ENCODE assay signal across 13 cellular contexts in the genomic region with DNA sequence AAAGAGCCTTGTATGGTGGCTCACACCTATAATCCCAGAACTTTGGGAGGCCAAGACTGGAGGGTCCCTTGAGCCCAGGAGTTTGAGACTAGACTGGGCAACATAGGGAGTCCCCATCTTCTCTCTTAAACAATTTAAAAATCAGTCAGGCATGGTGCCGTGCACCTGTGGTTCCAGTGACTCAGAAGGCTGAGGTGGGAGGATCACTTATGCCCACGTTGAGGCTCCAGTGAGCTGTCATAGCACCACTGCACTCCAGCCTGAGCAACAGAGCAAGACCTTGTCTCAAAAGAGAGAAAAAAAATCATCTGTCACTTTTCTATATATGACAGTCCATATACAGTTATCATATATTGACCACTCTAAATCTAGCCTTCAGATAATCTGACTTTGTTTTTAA.
DNase-seq lines count a peak whose midpoint lies in the region; ATAC-seq and TF ChIP-seq lines count a peak whose summit lies in the region.
"Had no signal": no experiment of that assay in that cellular context is flagged by ENCODE, and none has a peak within 500 bp of the region (broad histone marks: within the 10 kb centered on the region; RNA-seq: fewer than 3 reads in every experiment).

No MANE protein-coding gene starts in this region.

- no TSS peak for BruUV-seq in OCI-LY7 (replicated peaks; lab: Mats Ljungman, UMichigan)

- POLR2A ChIA-PET in OCI-LY7 (lab: Charles Lee): no interaction called here

- peak overlapping the region; percentile 42 for H3K4me2 ChIP-seq in OCI-LY7 (ENCODE audit: low read length)
- H3K4me2 ChIP-seq: BLaER1 treated with 17β-estradiol and CSF1 and Interleukin-3, amounts not matched to agents 10 nM and 100 nM had no signal

- H3K4me1 ChIP-seq in OCI-LY7 (ENCODE audit: insufficient read depth, low read length, poor library complexity, severe bottlenecking): peaks cover 21% of the 10 kb centered on the region

- H3K79me2 ChIP-seq in OCI-LY7 (ENCODE audit: insufficient read depth, low read depth, low read length): no peaks in the 10 kb centered on the region

- CTCF ChIA-PET in OCI-LY7 (lab: Charles Lee; ENCODE audit: unreplicated experiment): no interaction called here

- ATAC-seq in GM18505 (IDR thresholded peaks at IDR 0.05; ENCODE audit: unreplicated experiment) (peak; percentile 90), GM21717 (IDR thresholded peaks at IDR 0.05; ENCODE audit: unreplicated experiment) (peak; percentile 61), HG03097 (IDR thresholded peaks at IDR 0.05; ENCODE audit: low FRiP score, unreplicated experiment) (no peak), SK-N-SH treated with all-trans-retinoic acid at 6 μM for 48 hours (no peak)

- intact Hi-C loops in OCI-LY7 (cut with micrococcal nuclease; ENCODE audit: unreplicated experiment): loop anchor here (5.0 to 10.0 kb wide), 3 partner anchors 270 to 1480 kb away; no protein-coding TSS in a partner anchor

- H3K27ac ChIP-seq in OCI-LY7 (ENCODE audit: low read depth, low read length, poor library complexity, severe bottlenecking) (peak overlapping the region; percentile 36), layer of hippocampus (ENCODE audit: low read depth, low read length) (peak overlapping the region; percentile 94)
- H3K27ac ChIP-seq: BLaER1 treated with 17β-estradiol and CSF1 and Interleukin-3, amounts not matched to agents 10 nM and 100 nM had no signal

- no peaks in the 10 kb centered on the region for H3K27me3 ChIP-seq in layer of hippocampus (ENCODE audit: control insufficient read depth, insufficient read depth, low read length)
- H3K27me3 ChIP-seq: BLaER1 treated with 17β-estradiol and CSF1 and Interleukin-3, amounts not matched to agents 10 nM and 100 nM had no signal

- peak; percentile 82 for DNase-seq in OCI-LY7 (ENCODE audit: low spot score)
- DNase-seq in pons (ENCODE audit: low spot score): no peak
- DNase-seq: activated CD4-positive, CD25-positive, alpha-beta regulatory T cell treated with anti-CD3 and anti-CD28 coated beads, Interleukin-2, amount 50 U/mL, for 72 hours; foreskin melanocyte; kidney; stimulated activated CD4-positive, alpha-beta T cell treated with anti-CD3 and anti-CD28 coated beads, Interleukin-4, amount 100 ng/mL, for 4 hours; SW 1271 had no signal

- H4K20me1 ChIP-seq in OCI-LY7 (ENCODE audit: insufficient read depth, low read length): no peaks in the 10 kb centered on the region
- H4K20me1 ChIP-seq: BLaER1 treated with 17β-estradiol and CSF1 and Interleukin-3, amounts not matched to agents 10 nM and 100 nM had no signal

- H3K4me3 ChIP-seq in OCI-LY7 (ENCODE audit: low read depth, low read length, poor library complexity, severe bottlenecking): no peak overlapping the region
- H3K4me3 ChIP-seq: BLaER1 treated with 17β-estradiol and CSF1 and Interleukin-3, amounts not matched to agents 10 nM and 100 nM had no signal

- TF ChIP-seq CTCF in OCI-LY7 (conservative IDR thresholded peaks at IDR 0.05; ENCODE audit: low read length): 0 out of 2 replicates have a peak, but pooled peaks have one; percentile 17

- no peaks in the 10 kb centered on the region for H3K36me3 ChIP-seq in OCI-LY7 (ENCODE audit: insufficient read depth, low read length)
- H3K36me3 ChIP-seq: BLaER1 treated with 17β-estradiol and CSF1 and Interleukin-3, amounts not matched to agents 10 nM and 100 nM had no signal

- no peak for TF ChIP-seq POLR2A in GM18505 (IDR thresholded peaks at IDR 0.05; ENCODE audit: borderline replicate concordance, extremely low read depth, insufficient read depth, insufficient read length)

- H3K9me2 ChIP-seq in OCI-LY7 (ENCODE audit: insufficient read depth, low read length): no peaks in the 10 kb centered on the region

- H2AFZ ChIP-seq in OCI-LY7 (ENCODE audit: low read length): peak overlapping the region; percentile 45; the same call in 1 of the 2 replicates

- no peaks in the 10 kb centered on the region for H3K9me3 ChIP-seq in OCI-LY7 (ENCODE audit: low read length)

TF ChIP-seq in SK-N-SH treated with all-trans-retinoic acid at 6 μM for 48 hours, 23 proteins besides CTCF, POLR2A, EP300 and RAD21:
- TF ChIP-seq TCF4 (CRISPR knock-in tag; IDR thresholded peaks at IDR 0.05; ENCODE audit: borderline replicate concordance) (no peak), TOX (CRISPR knock-in tag; IDR thresholded peaks at IDR 0.05; ENCODE audit: borderline replicate concordance) (no peak)
- TF ChIP-seq, protein P1, sequence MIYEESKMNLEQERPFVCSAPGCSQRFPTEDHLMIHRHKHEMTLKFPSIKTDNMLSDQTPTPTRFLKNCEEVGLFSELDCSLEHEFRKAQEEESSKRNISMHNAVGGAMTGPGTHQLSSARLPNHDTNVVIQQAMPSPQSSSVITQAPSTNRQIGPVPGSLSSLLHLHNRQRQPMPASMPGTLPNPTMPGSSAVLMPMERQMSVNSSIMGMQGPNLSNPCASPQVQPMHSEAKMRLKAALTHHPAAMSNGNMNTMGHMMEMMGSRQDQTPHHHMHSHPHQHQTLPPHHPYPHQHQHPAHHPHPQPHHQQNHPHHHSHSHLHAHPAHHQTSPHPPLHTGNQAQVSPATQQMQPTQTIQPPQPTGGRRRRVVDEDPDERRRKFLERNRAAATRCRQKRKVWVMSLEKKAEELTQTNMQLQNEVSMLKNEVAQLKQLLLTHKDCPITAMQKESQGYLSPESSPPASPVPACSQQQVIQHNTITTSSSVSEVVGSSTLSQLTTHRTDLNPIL (CRISPR knock-in tag; IDR thresholded peaks at IDR 0.05; ENCODE audit: low read depth): no peak
- TF ChIP-seq, protein P2, sequence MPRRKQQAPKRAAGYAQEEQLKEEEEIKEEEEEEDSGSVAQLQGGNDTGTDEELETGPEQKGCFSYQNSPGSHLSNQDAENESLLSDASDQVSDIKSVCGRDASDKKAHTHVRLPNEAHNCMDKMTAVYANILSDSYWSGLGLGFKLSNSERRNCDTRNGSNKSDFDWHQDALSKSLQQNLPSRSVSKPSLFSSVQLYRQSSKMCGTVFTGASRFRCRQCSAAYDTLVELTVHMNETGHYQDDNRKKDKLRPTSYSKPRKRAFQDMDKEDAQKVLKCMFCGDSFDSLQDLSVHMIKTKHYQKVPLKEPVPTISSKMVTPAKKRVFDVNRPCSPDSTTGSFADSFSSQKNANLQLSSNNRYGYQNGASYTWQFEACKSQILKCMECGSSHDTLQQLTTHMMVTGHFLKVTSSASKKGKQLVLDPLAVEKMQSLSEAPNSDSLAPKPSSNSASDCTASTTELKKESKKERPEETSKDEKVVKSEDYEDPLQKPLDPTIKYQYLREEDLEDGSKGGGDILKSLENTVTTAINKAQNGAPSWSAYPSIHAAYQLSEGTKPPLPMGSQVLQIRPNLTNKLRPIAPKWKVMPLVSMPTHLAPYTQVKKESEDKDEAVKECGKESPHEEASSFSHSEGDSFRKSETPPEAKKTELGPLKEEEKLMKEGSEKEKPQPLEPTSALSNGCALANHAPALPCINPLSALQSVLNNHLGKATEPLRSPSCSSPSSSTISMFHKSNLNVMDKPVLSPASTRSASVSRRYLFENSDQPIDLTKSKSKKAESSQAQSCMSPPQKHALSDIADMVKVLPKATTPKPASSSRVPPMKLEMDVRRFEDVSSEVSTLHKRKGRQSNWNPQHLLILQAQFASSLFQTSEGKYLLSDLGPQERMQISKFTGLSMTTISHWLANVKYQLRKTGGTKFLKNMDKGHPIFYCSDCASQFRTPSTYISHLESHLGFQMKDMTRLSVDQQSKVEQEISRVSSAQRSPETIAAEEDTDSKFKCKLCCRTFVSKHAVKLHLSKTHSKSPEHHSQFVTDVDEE (CRISPR knock-in tag; IDR thresholded peaks at IDR 0.05): no peak

Comparison
In these comparisons a context has a peak if more than half of its experiments do, and no peak if none do; other contexts are left out.
1. ATAC-seq: peak in GM18505 (single experiment) and GM21717 (single experiment); none in HG03097 (single experiment) and SK-N-SH treated with all-trans-retinoic acid at 6 μM for 48 hours (single experiment).